Comparison of ENCODE assay signal across 8 cellular contexts in the genomic region with DNA sequence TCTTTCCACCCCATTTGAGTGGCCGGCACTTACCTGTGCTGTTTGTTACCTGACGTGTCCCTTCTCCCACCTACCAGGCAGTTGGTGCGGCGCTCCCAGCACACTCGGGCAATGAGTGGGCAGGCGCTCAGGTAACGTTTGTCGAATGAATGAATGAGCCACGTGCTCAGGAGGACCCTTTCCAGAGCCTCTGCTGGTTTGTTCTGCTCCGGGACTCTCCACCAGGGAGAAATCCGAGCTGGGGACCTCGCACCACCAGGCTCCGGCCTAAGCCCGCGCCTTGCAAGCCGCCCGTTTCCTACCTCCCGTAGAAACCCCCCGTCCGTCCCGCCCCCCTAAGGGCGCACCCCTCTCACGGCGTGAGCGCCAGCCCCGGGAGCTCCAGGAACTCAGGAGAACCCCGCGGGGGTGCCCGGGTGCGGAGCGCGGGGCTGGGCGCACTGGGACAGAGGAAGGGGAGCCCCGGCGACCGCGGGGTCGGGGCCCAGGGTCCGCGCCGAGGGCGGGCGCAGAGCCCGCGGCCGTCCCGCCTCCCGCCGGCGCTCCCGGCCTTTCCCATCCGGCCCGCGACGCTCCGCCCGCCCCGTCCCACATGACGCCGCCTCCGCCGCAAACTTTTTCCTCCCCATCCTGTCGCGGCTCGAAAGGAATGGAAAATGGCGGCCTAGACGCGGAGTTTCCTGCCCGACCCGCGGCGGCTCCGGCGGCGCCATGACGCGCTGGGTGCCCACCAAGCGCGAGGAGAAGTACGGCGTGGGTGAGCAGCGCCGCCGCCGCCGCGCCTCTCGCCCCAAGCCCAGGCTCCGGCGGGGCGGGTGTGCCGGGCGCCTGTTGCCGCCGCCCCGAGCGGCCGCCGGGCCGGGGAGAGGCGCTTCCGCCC. TPM values are rescaled to one million over a fixed set of nuclear protein-coding genes. Genes with fewer than 3 reads are reported as not detected.
DNase-seq lines count a peak whose midpoint lies in the region; ATAC-seq, FAIRE-seq and TF ChIP-seq lines count a peak whose summit lies in the region.

A gene (plus strand): TSS at position 622 of the 880 bp plus-strand sequence. CDS start 90 bp downstream, at position 712.

- no peaks in the 10 kb centered on the region for H3K36me3 ChIP-seq in osteoblast (ENCODE audit: insufficient read depth, low read length)
- no peaks in the 10 kb centered on the region for H3K36me3 ChIP-seq in CD4-positive, alpha-beta memory T cell (ENCODE audit: insufficient read depth, low read length)

- no peak within 1 kb of the TSS for H3K27ac Mint-ChIP-seq in CD4-positive, alpha-beta memory T cell

- FAIRE-seq in HTR-8/SVneo (lab: Jason Lieb, UNC): no peak

- peaks cover 21% of the 10 kb centered on the region for H3K4me1 ChIP-seq in osteoblast (ENCODE audit: insufficient read depth, low read length)
- H3K4me1 ChIP-seq in CD4-positive, alpha-beta memory T cell (ENCODE audit: insufficient read depth, low read length): no peaks in the 10 kb centered on the region

- H2AFZ ChIP-seq in osteoblast (ENCODE audit: low read length): peak within 1 kb of the TSS; percentile 81

- peak within 1 kb of the TSS in 3 of 8 donors; percentile 17 to 46 (median 38) for H3K4me3 Mint-ChIP-seq in CD4-positive, alpha-beta memory T cell

- TF ChIP-seq CTCF in AG09319 (IDR thresholded peaks at IDR 0.05; ENCODE audit: low read depth, low read length) (no peak), osteoblast (IDR thresholded peaks at IDR 0.05; ENCODE audit: extremely low read depth, low read depth, low read length) (no peak)

- H3K9me3 ChIP-seq in osteoblast (ENCODE audit: low read depth, low read length): no peaks in the 10 kb centered on the region
- H3K9me3 ChIP-seq in CD4-positive, alpha-beta memory T cell (ENCODE audit: control insufficient read depth in 1 of 2, low read length in 2 of 2): no peaks in the 10 kb centered on the region

- peaks cover 8 to 21% of the 10 kb centered on the region in 2 donors for H3K27me3 Mint-ChIP-seq in CD4-positive, alpha-beta memory T cell

- DNase-seq in AG09319 (ENCODE audit: extremely low read depth, low read depth) (peak; percentile 24), HTR-8/SVneo (ENCODE audit: insufficient read length, low spot score) (peak; percentile 61), amniotic epithelial cell (ENCODE audit: low read depth) (peak; percentile 63), cardiac septum (ENCODE audit: low spot score) (peak; percentile 81), osteoblast (ENCODE audit: insufficient read length, low spot score, missing footprints) (peak; percentile 99)
- DNase-seq in CD4-positive, alpha-beta memory T cell: no peak

- peak within 1 kb of the TSS; percentile 90 for H3K4me2 ChIP-seq in osteoblast (ENCODE audit: insufficient read depth, low read length)

- CTCF ChIA-PET in CD4-positive, alpha-beta memory T cell (lab: Charles Lee; ENCODE audit: partially characterized antibody): no interaction called here

- H3K27me3 ChIP-seq in osteoblast (ENCODE audit: insufficient read depth, low read length): no peaks in the 10 kb centered on the region
- H3K27me3 ChIP-seq in CD4-positive, alpha-beta memory T cell (ENCODE audit: insufficient read depth, low read length): no peaks in the 10 kb centered on the region

- peaks cover 43% of the 10 kb centered on the region for H3K79me2 ChIP-seq in osteoblast (ENCODE audit: insufficient read depth, low read length)

- peaks cover 0 to 5% (median 0%) of the 10 kb centered on the region in 4 donors for H3K4me1 Mint-ChIP-seq in CD4-positive, alpha-beta memory T cell

- ATAC-seq in HG03432 (IDR thresholded peaks at IDR 0.05; ENCODE audit: unreplicated experiment) (no peak), GM18517 (IDR thresholded peaks at IDR 0.05; ENCODE audit: unreplicated experiment) (no peak)

- peak within 1 kb of the TSS; percentile 78 for H3K4me3 ChIP-seq in osteoblast (ENCODE audit: insufficient read depth, low read length)
- H3K4me3 ChIP-seq in CD4-positive, alpha-beta memory T cell (ENCODE audit: low read length in 2 of 2): no peak within 1 kb of the TSS

- peak within 1 kb of the TSS; percentile 44 for H3K27ac ChIP-seq in osteoblast (ENCODE audit: low read depth, low read length)
- H3K27ac ChIP-seq in CD4-positive, alpha-beta memory T cell (ENCODE audit: low read depth, low read length): no peak within 1 kb of the TSS

- no peaks in the 10 kb centered on the region for H3K36me3 Mint-ChIP-seq in CD4-positive, alpha-beta memory T cell

- H3K9me3 Mint-ChIP-seq in CD4-positive, alpha-beta memory T cell: peaks cover 0 to 12% (median 5%) of the 10 kb centered on the region in 8 donors

- H4K20me1 ChIP-seq in osteoblast (ENCODE audit: insufficient read depth, low read length): peaks cover 32% of the 10 kb centered on the region

- intact Hi-C loops in cardiac septum (cut with DNase I): no loop called here
- intact Hi-C loops in CD4-positive, alpha-beta memory T cell (cut with micrococcal nuclease): no loop called here

- POLR2A ChIA-PET in CD4-positive, alpha-beta memory T cell (lab: Charles Lee; ENCODE audit: partially characterized antibody): no interaction called here

RNA-seq across cellular contexts. Expression of the gene that starts here (rescaled TPM):
- total RNA-seq in cardiac septum: 31.2 TPM
- total RNA-seq in osteoblast: 80.3 and 106 TPM in 2 replicates
- under 1 TPM; 0.17 TPM for total RNA-seq in CD4-positive, alpha-beta memory T cell
- polyA plus RNA-seq in CD4-positive, alpha-beta memory T cell: not detected

Comparison
In these comparisons a context has a peak if more than half of its experiments do, and no peak if none do; other contexts are left out.
1. RNA of the gene that starts here (total RNA-seq): 80.3 to 106 TPM in osteoblast and 31.2 TPM in cardiac septum (single experiment); 0.17 TPM in CD4-positive, alpha-beta memory T cell; every median in the first group is over 10 times any median in the second.
2. DNase-seq: peak in AG09319 (single experiment), HTR-8/SVneo (single experiment), amniotic epithelial cell (single experiment), cardiac septum (single experiment) and osteoblast (single experiment); none in CD4-positive, alpha-beta memory T cell (0 of 5).